Comparison of ENCODE assay signal across 24 cellular contexts in the genomic region with DNA sequence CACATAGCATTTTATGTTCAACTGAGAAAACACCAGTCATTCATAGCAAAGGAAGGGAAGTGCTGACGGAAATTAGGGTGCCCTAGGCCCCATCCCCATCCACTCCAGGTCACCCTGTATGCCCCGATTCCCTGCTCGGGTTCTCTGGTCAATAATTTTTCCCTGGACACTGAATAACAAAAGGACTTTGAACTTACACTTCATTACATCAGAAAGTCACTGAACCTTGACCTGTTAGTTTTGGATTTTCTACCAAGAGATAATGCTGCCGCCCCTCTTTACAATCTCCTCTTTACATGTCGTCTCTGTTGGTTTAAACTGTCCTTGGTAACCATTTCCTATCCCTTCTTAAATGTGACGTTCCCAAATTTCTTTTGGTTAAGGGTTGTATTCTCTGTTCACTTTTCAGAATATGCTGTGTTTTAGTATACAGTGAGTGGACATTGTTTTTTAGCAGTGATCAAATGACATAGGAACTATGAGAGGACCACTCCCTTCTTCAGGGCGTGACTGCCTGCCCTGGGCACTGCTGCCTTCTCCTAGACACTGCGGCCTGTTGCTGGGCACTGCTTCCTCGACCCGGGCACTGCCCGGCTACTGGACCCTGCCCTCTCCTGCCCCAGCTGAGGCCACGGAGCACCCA. TPM values are rescaled to one million over a fixed set of nuclear protein-coding genes. Genes with fewer than 3 reads are reported as not detected.
DNase-seq lines count a peak whose midpoint lies in the region; ATAC-seq and TF ChIP-seq lines count a peak whose summit lies in the region.
"Had no signal": no experiment of that assay in that cellular context is flagged by ENCODE, and none has a peak within 500 bp of the region (broad histone marks: within the 10 kb centered on the region; RNA-seq: fewer than 3 reads in every experiment).

No MANE protein-coding gene starts in this region.

- in situ Hi-C loops in IMR-90 (cut with MboI; ENCODE audit: low sequenced_read_pairs): no loop called here

- no peak overlapping the region for H3K18ac ChIP-seq in IMR-90 (ENCODE audit: low read depth, low read length)

- no peak overlapping the region for H2BK15ac ChIP-seq in IMR-90 (ENCODE audit: low read depth, low read length)

- H3K14ac ChIP-seq in IMR-90 (replicated peaks; ENCODE audit: low read depth, low read length): no peak overlapping the region

- TF ChIP-seq EP300 in stomach (IDR thresholded peaks at IDR 0.05): no peak

- H3K9me1 ChIP-seq in IMR-90 (ENCODE audit: insufficient read depth, low read length): no peaks in the 10 kb centered on the region

- H3K23ac ChIP-seq in IMR-90 (ENCODE audit: low read depth, low read length): no peak overlapping the region

- ATAC-seq in IMR-90 (ENCODE audit: low read depth): no peak
- ATAC-seq in body of pancreas: no peak
- ATAC-seq: activated naive CD4-positive, alpha-beta T cell treated with anti-CD3 and anti-CD28 coated beads, Interleukin-2, amount 50 U/mL, for 72 hours; natural killer cell; T-cell had no signal

- TF ChIP-seq RAD21 in IMR-90 (IDR thresholded peaks at IDR 0.05; ENCODE audit: low read length): no peak

- H2BK20ac ChIP-seq in IMR-90 (ENCODE audit: low read depth, low read length): no peak overlapping the region

- no peak overlapping the region for H2AK9ac ChIP-seq in IMR-90 (replicated peaks; ENCODE audit: low read depth, low read length, poor library complexity)

- TF ChIP-seq CTCF in IMR-90 (conservative IDR thresholded peaks at IDR 0.05; ENCODE audit: low read depth, low read length) (no peak), body of pancreas (IDR thresholded peaks at IDR 0.05) (no peak), nephron progenitor cell (IDR thresholded peaks at IDR 0.05) (no peak), stomach (IDR thresholded peaks at IDR 0.05) (no peak)

- H3K4me1 Mint-ChIP-seq in nephron progenitor cell: peaks cover 28% of the 10 kb centered on the region
- H3K4me1 Mint-ChIP-seq: natural killer cell, T-cell had no signal

- no peak overlapping the region for H4K8ac ChIP-seq in IMR-90 (ENCODE audit: low read depth in 2 of 2, low read length in 2 of 2)

- no peak overlapping the region for H2BK5ac ChIP-seq in IMR-90 (ENCODE audit: low read depth, low read length, poor library complexity, severe bottlenecking)

- H3K4ac ChIP-seq in IMR-90 (ENCODE audit: low read depth, low read length): no peak overlapping the region

- H3K36me3 ChIP-seq in IMR-90 (ENCODE audit: control insufficient read depth, insufficient read depth, low read length) (no peaks in the 10 kb centered on the region), body of pancreas (replicated peaks in 1 of 2; ENCODE audit: insufficient read depth in 1 of 2, low read depth in 2 of 2) (no peaks in the 10 kb centered on the region), stomach (no peaks in the 10 kb centered on the region)
- H3K36me3 ChIP-seq: thyroid gland had no signal

- H3K27me3 Mint-ChIP-seq in nephron progenitor cell (ENCODE audit: low read depth, poor library complexity): peaks cover 33% of the 10 kb centered on the region

- H3K4me3 ChIP-seq in IMR-90 (ENCODE audit: insufficient read depth, low read depth, low read length) (no peak overlapping the region), body of pancreas (no peak overlapping the region), stomach (no peak overlapping the region)
- H3K4me3 ChIP-seq: thyroid gland had no signal

- intact Hi-C loops in IMR-90 (cut with micrococcal nuclease): no loop called here
- intact Hi-C loops in body of pancreas (cut with DNase I): no loop called here
- intact Hi-C loops in stomach (cut with DNase I; ENCODE audit: low total_unique reads): no loop called here

- no peak overlapping the region for H3K9ac ChIP-seq in IMR-90 (ENCODE audit: low read depth, low read length)
- H3K9ac ChIP-seq: KMS-11, parathyroid adenoma had no signal

- CTCF ChIA-PET in IMR-90 (lab: Yijun Ruan, JAX): interaction anchor here (1.0 to 1.2 kb wide), 2 partner anchors 11 to 15 kb away, joined by 3 to 5 read pairs; no protein-coding TSS in a partner anchor

- POLR2A ChIA-PET in IMR-90 (lab: Charles Lee; ENCODE audit: unreplicated experiment): no interaction called here

- no peaks in the 10 kb centered on the region for H3K9me3 Mint-ChIP-seq in nephron progenitor cell
- H3K9me3 Mint-ChIP-seq: activated naive CD4-positive, alpha-beta T cell treated with anti-CD3 and anti-CD28 coated beads, Interleukin-2, amount 50 U/mL, for 72 hours; CD4-positive, alpha-beta memory T cell; natural killer cell; T-cell had no signal

- no peak overlapping the region for H4K91ac ChIP-seq in IMR-90 (ENCODE audit: insufficient read depth, low read depth, low read length)

- H3K27ac Mint-ChIP-seq in nephron progenitor cell: peak overlapping the region; percentile 20
- H3K27ac Mint-ChIP-seq: natural killer cell, T-cell had no signal

- no TSS peak for BruUV-seq in IMR-90 (replicated peaks; lab: Mats Ljungman, UMichigan)

- H3K36me3 Mint-ChIP-seq in nephron progenitor cell (ENCODE audit: low read depth): no peaks in the 10 kb centered on the region
- H3K36me3 Mint-ChIP-seq: activated naive CD4-positive, alpha-beta T cell treated with anti-CD3 and anti-CD28 coated beads, Interleukin-2, amount 50 U/mL, for 72 hours; CD4-positive, alpha-beta memory T cell; natural killer cell; T-cell had no signal

- H3K56ac ChIP-seq in IMR-90 (ENCODE audit: extremely low read depth, insufficient read depth, low read length): no peak overlapping the region

- H4K5ac ChIP-seq in IMR-90 (ENCODE audit: low read depth, low read length): no peak overlapping the region

- H3K9me3 ChIP-seq in IMR-90 (ENCODE audit: control insufficient read depth, insufficient read depth, low read length) (no peaks in the 10 kb centered on the region), body of pancreas (no peaks in the 10 kb centered on the region), stomach (no peaks in the 10 kb centered on the region)
- H3K9me3 ChIP-seq: thyroid gland had no signal

- no peak overlapping the region for H2AK5ac ChIP-seq in IMR-90 (ENCODE audit: low read depth, low read length)

- dilution Hi-C loops in IMR-90 (cut with HindIII; ENCODE audit: low sequenced_read_pairs, unreplicated experiment): no loop called here

- H3K27ac ChIP-seq in IMR-90 (ENCODE audit: insufficient read depth, low read length): no peak overlapping the region
- peak overlapping the region in 3 of 4 donors; percentile 6 to 21 (median 16) for H3K27ac ChIP-seq in body of pancreas
- no peak overlapping the region for H3K27ac ChIP-seq in stomach
- H3K27ac ChIP-seq: KMS-11, parathyroid adenoma, thyroid gland had no signal

- DNase-seq in IMR-90 (no peak), body of pancreas (no peak), nephron progenitor cell (no peak), stomach (no peak), NCI-H2227 treated with DMSO at 0.1 percent for 48 hours (lab: John Stamatoyannopoulos, UW) (no peak), 8988T (no peak)
- DNase-seq: activated CD4-positive, alpha-beta T cell treated with anti-CD3 and anti-CD28 coated beads for 4 hours; CD4-positive, alpha-beta memory T cell; DMS79; effector CD4-positive, alpha-beta T cell; erythroblast; foreskin melanocyte; MV-4-11; natural killer cell; NCI-H187; SHP77 treated with DMSO at 0.1 percent for 48 hours; stimulated activated CD4-positive, alpha-beta T cell treated with anti-CD3 and anti-CD28 coated beads, Interleukin-1b, Interleukin-23, amount 100 ng/mL, for 48 hours; stimulated activated naive CD4-positive, alpha-beta T cell; T-cell had no signal

- H3K4me3 Mint-ChIP-seq in nephron progenitor cell: no peak overlapping the region
- H3K4me3 Mint-ChIP-seq: CD4-positive, alpha-beta memory T cell; natural killer cell; T-cell had no signal

- H2AFZ ChIP-seq in IMR-90 (replicated peaks; ENCODE audit: low read length, poor library complexity): peak overlapping the region; percentile 16
- H2AFZ ChIP-seq: parathyroid adenoma had no signal

- H3K4me1 ChIP-seq in IMR-90 (ENCODE audit: control insufficient read depth, insufficient read depth, low read length) (no peaks in the 10 kb centered on the region), body of pancreas (peaks cover 31% of the 10 kb centered on the region), stomach (no peaks in the 10 kb centered on the region)
- H3K4me1 ChIP-seq: parathyroid adenoma had no signal

- WGBS in IMR-90 (ENCODE audit: extremely low coverage in 2 of 2, insufficient read length in 1 of 2), 2 experiments: 100% methylated on average over 3 of the region's 12 CpGs; no CpG with 5 or more reads in 1 of the 2 experiments
- WGBS in body of pancreas, 2 donors: 28 to 49% methylated on average over 6 to 12 of the region's 12 CpGs
- 58 to 78% (median 67%) methylated on average over 12 of the region's 12 CpGs for WGBS in stomach, 5 donors

- peaks cover 5% of the 10 kb centered on the region for H3K27me3 ChIP-seq in IMR-90 (ENCODE audit: control insufficient read depth, insufficient read depth, low read length)
- H3K27me3 ChIP-seq in body of pancreas: no peaks in the 10 kb centered on the region
- no peaks in the 10 kb centered on the region for H3K27me3 ChIP-seq in stomach
- H3K27me3 ChIP-seq: thyroid gland had no signal

- TF ChIP-seq POLR2A in IMR-90 (IDR thresholded peaks at IDR 0.05; ENCODE audit: low read depth, low read length): no peak
- TF ChIP-seq POLR2A in body of pancreas (IDR thresholded peaks at IDR 0.05): no peak
- TF ChIP-seq POLR2A in stomach (IDR thresholded peaks at IDR 0.05): no peak

- no peaks in the 10 kb centered on the region for H4K20me1 ChIP-seq in IMR-90 (ENCODE audit: insufficient read depth, low read length)

- H2BK120ac ChIP-seq in IMR-90 (ENCODE audit: low read depth, low read length): no peak overlapping the region

- H3K79me1 ChIP-seq in IMR-90 (ENCODE audit: low read depth in 1 of 2, low read length in 2 of 2): no peaks in the 10 kb centered on the region

- H3K4me2 ChIP-seq in IMR-90 (ENCODE audit: low read depth, low read length): no peak overlapping the region
- H3K4me2 ChIP-seq: KMS-11 had no signal

RNA-seq across cellular contexts. Expression of gene AHSG, which starts 13.6 kb away (rescaled TPM):
- not detected in 2 replicates for total RNA-seq in IMR-90 (2012; rRNA removed)
- not detected in 2 replicates for polyA plus RNA-seq in IMR-90 (2012; rRNA removed)
- polyA plus RNA-seq in IMR-90 (2012; cell fraction: cytosol; rRNA removed): 0.04 TPM in 2 replicates
- polyA plus RNA-seq in IMR-90 (2012; cell fraction: nucleus; rRNA removed; ENCODE audit: low replicate concordance): 0.05 TPM in 1 of 2 replicates, not detected in the other
- not detected for total RNA-seq in body of pancreas
- total RNA-seq in stomach: under 1 TPM in 1 of 5 donors, not detected in 4; 0.92 TPM
- not detected for polyA plus RNA-seq in stomach
- total RNA-seq: CD4-positive, alpha-beta memory T cell; natural killer cell; thyroid gland had no signal
- polyA plus RNA-seq: CD4-positive, alpha-beta memory T cell had no signal

RNA-seq across cellular contexts. Expression of gene DNAJB11, which starts 28.7 kb away (rescaled TPM):
- 27.4 and 62.8 TPM in 2 replicates for total RNA-seq in IMR-90 (2012; rRNA removed)
- 42.4 and 48.6 TPM in 2 replicates for polyA plus RNA-seq in IMR-90 (2012; rRNA removed)
- polyA plus RNA-seq in IMR-90 (2012; cell fraction: cytosol; rRNA removed): 16.5 and 35.2 TPM in 2 replicates
- polyA plus RNA-seq in IMR-90 (2012; cell fraction: nucleus; rRNA removed; ENCODE audit: low replicate concordance): 9.1 and 32.7 TPM in 2 replicates
- total RNA-seq in body of pancreas: 10 to 100 TPM; 38.9 to 76.5 TPM
- 10 to 100 TPM; 17.0 to 62.1 (median 31.6) TPM for total RNA-seq in stomach
- polyA plus RNA-seq in stomach: 10 to 100 TPM; 17.7 to 33.9 (median 32.2) TPM

RNA-seq across cellular contexts. Expression of gene TBCCD1, which starts 32.1 kb away (rescaled TPM):
- 17.8 and 19.7 TPM in 2 replicates for total RNA-seq in IMR-90 (2012; rRNA removed)
- 6.5 and 7.9 TPM in 2 replicates for polyA plus RNA-seq in IMR-90 (2012; rRNA removed)
- 3.5 and 3.7 TPM in 2 replicates for polyA plus RNA-seq in IMR-90 (2012; cell fraction: cytosol; rRNA removed)
- polyA plus RNA-seq in IMR-90 (2012; cell fraction: nucleus; rRNA removed; ENCODE audit: low replicate concordance): 4.8 and 20.3 TPM in 2 replicates
- 10 to 100 TPM in 1 of 2 donors, 1 to 10 TPM in 1; 4.0 to 14.0 TPM for total RNA-seq in body of pancreas
- 10 to 100 TPM in 3 of 5 donors, 1 to 10 TPM in 2; 5.3 to 16.5 (median 10.4) TPM for total RNA-seq in stomach
- polyA plus RNA-seq in stomach: 1 to 10 TPM; 3.5 to 4.4 (median 4.0) TPM

RNA-seq across cellular contexts. Expression of gene FETUB, which starts 40.9 kb away (rescaled TPM):
- total RNA-seq in IMR-90 (2012; rRNA removed): not detected in 2 replicates
- polyA plus RNA-seq in IMR-90 (2012; rRNA removed): not detected in 2 replicates
- polyA plus RNA-seq in IMR-90 (2012; cell fraction: cytosol; rRNA removed): 0.03 TPM in 1 of 2 replicates, not detected in the other
- polyA plus RNA-seq in IMR-90 (2012; cell fraction: nucleus; rRNA removed; ENCODE audit: low replicate concordance): not detected in 2 replicates
- not detected for total RNA-seq in body of pancreas
- not detected for total RNA-seq in stomach
- polyA plus RNA-seq in stomach: under 1 TPM in 1 of 3 donors, not detected in 2; 0.63 TPM
- total RNA-seq: activated naive CD4-positive, alpha-beta T cell treated with anti-CD3 and anti-CD28 coated beads, Interleukin-2, amount 50 U/mL, for 72 hours; CD4-positive, alpha-beta memory T cell; cerebellum; natural killer cell; T-cell; thyroid gland had no signal
- polyA plus RNA-seq: CD4-positive, alpha-beta memory T cell had no signal

RNA-seq across cellular contexts. Expression of gene CRYGS, which starts 55.1 kb away (rescaled TPM):
- total RNA-seq in IMR-90 (2012; rRNA removed) (0.36 and 0.56 TPM in 2 replicates), body of pancreas (1 to 10 TPM; 3.6 to 5.9 TPM), stomach (1 to 10 TPM in 3 of 5 donors, not detected in 2; 1.8 to 4.3 (median 2.8) TPM)
- polyA plus RNA-seq in IMR-90 (2012; rRNA removed) (2.1 TPM in 2 replicates), stomach (1 to 10 TPM; 5.0 to 6.6 (median 5.9) TPM)
- 0.23 and 0.35 TPM in 2 replicates for polyA plus RNA-seq in IMR-90 (2012; cell fraction: cytosol; rRNA removed)
- 10.3 and 23.1 TPM in 2 replicates for polyA plus RNA-seq in IMR-90 (2012; cell fraction: nucleus; rRNA removed; ENCODE audit: low replicate concordance)

Comparison
In these comparisons a context has a peak if more than half of its experiments do, and no peak if none do; other contexts are left out.
1. H3K27ac ChIP-seq: peak in body of pancreas (3 of 4); none in IMR-90 (single experiment) and stomach (0 of 5).